23 cellular contexts compared by ENCODE assay signal in genomic region chr10:58517071-58517470, GRCh38. TPM values are rescaled to one million over a fixed set of nuclear protein-coding genes. Genes with fewer than 3 reads are reported as not detected.
DNase-seq lines count a peak whose midpoint lies in the region; TF ChIP-seq lines count a peak whose summit lies in the region.
"Had no signal": no experiment of that assay in that cellular context is flagged by ENCODE, and none has a peak within 500 bp of the region (broad histone marks: within the 10 kb centered on the region; RNA-seq: fewer than 3 reads in every experiment).

No MANE protein-coding gene starts in this region.

- H3K4me1 ChIP-seq in breast epithelium, result no peaks in the 10 kb centered on the region
- H3K4me1 ChIP-seq: parathyroid adenoma had no signal

- no peaks in the 10 kb centered on the region for H3K27me3 Mint-ChIP-seq in MCF 10A (ENCODE audit: insufficient read depth, unreplicated experiment)

- CTCF ChIA-PET in MCF 10A (lab: Yijun Ruan, JAX), result interaction anchor here (0.6 to 4.0 kb wide), 7 partner anchors 11 to 719 kb away, joined by 3 to 19 read pairs (median 4); no protein-coding TSS in a partner anchor
- CTCF ChIA-PET in GM10248 (lab: Yijun Ruan, JAX), result interaction anchor here (2.2 to 4.0 kb wide), 3 partner anchors 7 to 14 kb away, joined by 6 to 34 read pairs (median 7); no protein-coding TSS in a partner anchor

- peak overlapping the region; percentile 41 for H3K4me3 Mint-ChIP-seq in MCF 10A (ENCODE audit: unreplicated experiment)
- H3K4me3 Mint-ChIP-seq: activated CD8-positive, alpha-beta memory T cell treated with anti-CD3 and anti-CD28 coated beads, Interleukin-2, amount 10 ng/mL, durations not matched to agents 7 days and 5 days; activated naive CD8-positive, alpha-beta T cell treated with anti-CD3 and anti-CD28 coated beads, Interleukin-2, amount 10 ng/mL, durations not matched to agents 7 days and 5 days; activated T-helper 17 cell treated with anti-CD3 and anti-CD28 coated beads, Interleukin-2, amount 50 U/mL, for 72 hours; H9; naive thymus-derived CD4-positive, alpha-beta T cell; stimulated activated memory B cell treated with anti-CD40 and anti-IgM and Interleukin-4, amounts not matched to agents 10 μg/mL and 1 μg/mL and 100 μg/mL, for 72 hours had no signal

- no peaks in the 10 kb centered on the region for H3K9me3 ChIP-seq in breast epithelium
- H3K9me3 ChIP-seq: gastrocnemius medialis, sigmoid colon, testis, vagina had no signal

- H3K27ac ChIP-seq in breast epithelium, result no peak overlapping the region
- H3K27ac ChIP-seq in VCaP, result peak overlapping the region; percentile 57
- H3K27ac ChIP-seq: parathyroid adenoma, sigmoid colon, testis, vagina had no signal

- no TSS peak for BruUV-seq in MCF 10A (replicated peaks; lab: Mats Ljungman, UMichigan)

- intact Hi-C loops in MCF 10A (cut with micrococcal nuclease), result loop anchor here (10.0 kb wide), 1 partner anchor 222 kb away; no protein-coding TSS in a partner anchor
- intact Hi-C loops in breast epithelium (cut with DNase I; ENCODE audit: low total_unique reads), result no loop called here

- H3K9me3 Mint-ChIP-seq in MCF 10A (ENCODE audit: unreplicated experiment), result no peaks in the 10 kb centered on the region
- H3K9me3 Mint-ChIP-seq: activated naive CD8-positive, alpha-beta T cell treated with anti-CD3 and anti-CD28 coated beads, Interleukin-2, amount 10 ng/mL, durations not matched to agents 7 days and 5 days; activated T-helper 17 cell treated with anti-CD3 and anti-CD28 coated beads, Interleukin-2, amount 50 U/mL, for 72 hours; H9; stimulated activated memory B cell treated with anti-CD40 and anti-IgM and Interleukin-4, amounts not matched to agents 10 μg/mL and 1 μg/mL and 100 μg/mL, for 72 hours had no signal

- TF ChIP-seq CTCF in MCF 10A (IDR thresholded peaks at IDR 0.05; ENCODE audit: unreplicated experiment) (no peak), breast epithelium (IDR thresholded peaks at IDR 0.05) (no peak), VCaP (conservative IDR thresholded peaks at IDR 0.05) (no peak), foreskin fibroblast (IDR thresholded peaks at IDR 0.05; ENCODE audit: low read depth, low read length) (no peak), GM10248 (IDR thresholded peaks at IDR 0.05; ENCODE audit: control extremely low read depth, extremely low read depth, low read depth, missing control alignments) (no peak)

- POLR2A ChIA-PET in MCF 10A (lab: Yijun Ruan, JAX) (interaction anchor here (0.7 to 1.4 kb wide), 3 partner anchors 10 to 261 kb away, joined by 3 to 5 read pairs (median 3); partner anchors contain the start of gene TFAM), GM10248 (lab: Yijun Ruan, JAX) (no interaction called here)

- H3K36me3 ChIP-seq in breast epithelium, result no peaks in the 10 kb centered on the region
- H3K36me3 ChIP-seq: gastrocnemius medialis, sigmoid colon, vagina had no signal

- peaks cover 0 to 6% of the 10 kb centered on the region in 2 donors for H3K27me3 ChIP-seq in breast epithelium
- H3K27me3 ChIP-seq: gastrocnemius medialis, testis, vagina had no signal

- no peak overlapping the region for H3K27ac Mint-ChIP-seq in MCF 10A (ENCODE audit: low read depth, unreplicated experiment)
- H3K27ac Mint-ChIP-seq: activated CD8-positive, alpha-beta memory T cell treated with anti-CD3 and anti-CD28 coated beads, Interleukin-2, amount 10 ng/mL, durations not matched to agents 7 days and 5 days; activated naive CD8-positive, alpha-beta T cell treated with anti-CD3 and anti-CD28 coated beads, Interleukin-2, amount 10 ng/mL, durations not matched to agents 7 days and 5 days; activated T-helper 17 cell treated with anti-CD3 and anti-CD28 coated beads, Interleukin-2, amount 50 U/mL, for 72 hours; H9; naive thymus-derived CD4-positive, alpha-beta T cell; stimulated activated memory B cell treated with anti-CD40 and anti-IgM and Interleukin-4, amounts not matched to agents 10 μg/mL and 1 μg/mL and 100 μg/mL, for 72 hours had no signal

- no peak for TF ChIP-seq POLR2A in breast epithelium (IDR thresholded peaks at IDR 0.05)

- peaks cover 43% of the 10 kb centered on the region for H3K4me1 Mint-ChIP-seq in MCF 10A (ENCODE audit: insufficient read depth, unreplicated experiment)

- no peaks in the 10 kb centered on the region for H3K36me3 Mint-ChIP-seq in MCF 10A (ENCODE audit: insufficient read depth, unreplicated experiment)
- H3K36me3 Mint-ChIP-seq: stimulated activated memory B cell treated with anti-CD40 and anti-IgM and Interleukin-4, amounts not matched to agents 10 μg/mL and 1 μg/mL and 100 μg/mL, for 72 hours had no signal

- no peak overlapping the region for H3K4me3 ChIP-seq in breast epithelium
- peak overlapping the region; percentile 9 to 18 for H3K4me3 ChIP-seq in foreskin fibroblast (ENCODE audit: low read depth in 1 of 2, low read length in 2 of 2)
- H3K4me3 ChIP-seq: sigmoid colon, testis, vagina had no signal

- DNase-seq in MCF 10A (ENCODE audit: unreplicated experiment) (no peak), breast epithelium (ENCODE audit: low spot score in 2 of 2) (no peak), foreskin fibroblast (no peak), renal cortical epithelial cell (ENCODE audit: low read depth) (peak; percentile 76), A172 (ENCODE audit: low spot score) (no peak), GM10248 (ENCODE audit: extremely low spot score) (no peak), NCI-H748 treated with DMSO at 0.1 percent for 48 hours (lab: John Stamatoyannopoulos, UW) (no peak)
- DNase-seq: activated CD4-positive, alpha-beta T cell treated with anti-CD3 and anti-CD28 coated beads for 4 hours; activated CD8-positive, alpha-beta memory T cell treated with anti-CD3 and anti-CD28 coated beads, Interleukin-2, amount 10 ng/mL, durations not matched to agents 7 days and 5 days; activated naive CD8-positive, alpha-beta T cell treated with anti-CD3 and anti-CD28 coated beads, Interleukin-2, amount 10 ng/mL, durations not matched to agents 7 days and 5 days; cortex of kidney; DMS79 treated with DMSO at 0.1 percent for 48 hours; gastrocnemius medialis; H9; naive thymus-derived CD4-positive, alpha-beta T cell; SHP77; sigmoid colon; testis had no signal

RNA-seq across cellular contexts. Expression of gene BICC1, which starts 4.4 kb away (rescaled TPM):
- total RNA-seq in MCF 10A (2022) (7.9 and 15.6 TPM in 2 replicates), breast epithelium (10 to 100 TPM; 24.3 to 35.5 (median 26.2) TPM), renal cortical epithelial cell (248 and 609 TPM in 2 replicates)
- total RNA-seq in A172 (2014; rRNA removed; shearing (Covaris generic)), result 1.3 and 2.3 TPM in 2 replicates

Comparison
In these comparisons a context has a peak if more than half of its experiments do, and no peak if none do; other contexts are left out.
1. H3K4me3 ChIP-seq: peak in foreskin fibroblast (2 of 2); none in breast epithelium (0 of 3).